31 cellular contexts compared by ENCODE assay signal in genomic region chr12:1574863-1575254, GRCh38. TPM values are rescaled to one million over a fixed set of nuclear protein-coding genes. Genes with fewer than 3 reads are reported as not detected.
A peak's percentile ranks its signal among the peaks of the same experiment; 100 is the strongest.
DNase-seq lines count a peak whose midpoint lies in the region; ATAC-seq, FAIRE-seq and TF ChIP-seq lines count a peak whose summit lies in the region.
"Had no signal": no experiment of that assay in that cellular context is flagged by ENCODE, and none has a peak within 500 bp of the region (broad histone marks: within the 10 kb centered on the region; RNA-seq: fewer than 3 reads in every experiment).

No MANE protein-coding gene starts in this region.

- H3K36me3 Mint-ChIP-seq in HFFc6 (ENCODE audit: low read depth): peaks cover 45% of the 10 kb centered on the region
- H3K36me3 Mint-ChIP-seq in astrocyte (ENCODE audit: low read depth, unreplicated experiment): peaks cover 17% of the 10 kb centered on the region

- H3K79me2 ChIP-seq in ACC112 (ENCODE audit: control insufficient read depth, insufficient read depth, low read length, unreplicated experiment) (peaks cover 2% of the 10 kb centered on the region), astrocyte (ENCODE audit: insufficient read depth, low read length) (peaks cover 53% of the 10 kb centered on the region)

- TF ChIP-seq CTCF in HFFc6 (IDR thresholded peaks at IDR 0.05) (no peak), astrocyte (IDR thresholded peaks at IDR 0.05; ENCODE audit: insufficient read depth, low read depth, low read length) (no peak), lower lobe of right lung (IDR thresholded peaks at IDR 0.05) (no peak), left ventricle myocardium inferior (IDR thresholded peaks at IDR 0.05; ENCODE audit: borderline replicate concordance) (no peak)

- no peak overlapping the region for H3K9ac ChIP-seq in astrocyte (ENCODE audit: low read length)
- H3K9ac ChIP-seq in muscle layer of colon (ENCODE audit: low read length): peak overlapping the region; percentile 39

- ATAC-seq in lower lobe of right lung: no peak
- ATAC-seq: activated CD4-positive, alpha-beta T cell treated with anti-CD3 and anti-CD28 coated beads for 36 hours; activated CD8-positive, alpha-beta T cell treated with anti-CD3 and anti-CD28 coated beads, Interleukin-2, amount 10 ng/mL, durations not matched to agents 7 days and 5 days had no signal

- peaks cover 61% of the 10 kb centered on the region for H4K20me1 ChIP-seq in astrocyte (ENCODE audit: insufficient read depth, low read length)

- DNase-seq in HFFc6: no peak
- no peak for DNase-seq in astrocyte (ENCODE audit: low read depth)
- DNase-seq in activated CD4-positive, CD25-positive, alpha-beta regulatory T cell (lab: John Stamatoyannopoulos, UW): no peak
- DNase-seq in lower lobe of right lung: no peak
- DNase-seq in stimulated activated naive CD4-positive, alpha-beta T cell treated with Interleukin-2 at 50 U/mL for 16 hours (lab: John Stamatoyannopoulos, UW): no peak
- DNase-seq in left ventricle myocardium inferior: no peak
- DNase-seq: activated CD4-positive, alpha-beta T cell treated with anti-CD3 and anti-CD28 coated beads for 36 hours; activated CD8-positive, alpha-beta T cell treated with anti-CD3 and anti-CD28 coated beads, Interleukin-2, amount 10 ng/mL, durations not matched to agents 7 days and 5 days; activated naive CD4-positive, alpha-beta T cell treated with anti-CD3 and anti-CD28 coated beads, Interleukin-2, amount 50 U/mL, for 16 hours; brain microvascular endothelial cell; C1 segment of cervical spinal cord; Caco-2; DMS79 treated with DMSO at 0.1 percent for 48 hours; effector CD4-positive, alpha-beta T cell; GOT3; KG1; left lung; NCI-H2029; NCI-H524 treated with DMSO at 0.1 percent for 48 hours; OCI-M1; psoas muscle; sigmoid colon; stimulated activated CD4-positive, alpha-beta T cell treated with anti-CD3 and anti-CD28 coated beads, Interleukin-4, amount 100 ng/mL, for 24 hours; tibial artery had no signal

- peaks cover 95% of the 10 kb centered on the region for H3K4me1 Mint-ChIP-seq in HFFc6 (ENCODE audit: low read depth)
- H3K4me1 Mint-ChIP-seq in astrocyte (ENCODE audit: low read depth, unreplicated experiment): peaks cover 46% of the 10 kb centered on the region
- H3K4me1 Mint-ChIP-seq: activated CD4-positive, alpha-beta T cell treated with anti-CD3 and anti-CD28 coated beads for 36 hours had no signal

- H3K4me2 ChIP-seq in astrocyte (ENCODE audit: low read length): peak overlapping the region; percentile 58

- H3K9me3 ChIP-seq in astrocyte (ENCODE audit: insufficient read depth, low read depth, low read length) (no peaks in the 10 kb centered on the region), muscle layer of colon (ENCODE audit: low read length) (no peaks in the 10 kb centered on the region), lower lobe of right lung (no peaks in the 10 kb centered on the region), left ventricle myocardium inferior (replicated peaks) (no peaks in the 10 kb centered on the region)
- H3K9me3 ChIP-seq: Caco-2, colonic mucosa, left lung, psoas muscle, sigmoid colon, tibial artery had no signal

- H3K27me3 ChIP-seq in ACC112 (ENCODE audit: insufficient read depth, low read length) (no peaks in the 10 kb centered on the region), astrocyte (ENCODE audit: insufficient read depth, low read length) (no peaks in the 10 kb centered on the region), muscle layer of colon (ENCODE audit: control insufficient read depth in 1 of 2, insufficient read depth in 2 of 2, low read length in 2 of 2) (no peaks in the 10 kb centered on the region), lower lobe of right lung (ENCODE audit: low read depth) (no peaks in the 10 kb centered on the region), left ventricle myocardium inferior (ENCODE audit: low read depth) (no peaks in the 10 kb centered on the region)
- H3K27me3 ChIP-seq: brain microvascular endothelial cell, colonic mucosa, left lung, sigmoid colon, tibial artery had no signal

- H3K27me3 Mint-ChIP-seq in HFFc6 (ENCODE audit: insufficient read depth) (peaks cover 19% of the 10 kb centered on the region), astrocyte (ENCODE audit: low read depth, unreplicated experiment) (no peaks in the 10 kb centered on the region)
- H3K27me3 Mint-ChIP-seq: activated CD4-positive, alpha-beta T cell treated with anti-CD3 and anti-CD28 coated beads for 36 hours had no signal

- H3K4me1 ChIP-seq in ACC112 (ENCODE audit: control insufficient read depth, insufficient read depth, low read length, unreplicated experiment): peaks cover 26% of the 10 kb centered on the region
- H3K4me1 ChIP-seq in astrocyte (ENCODE audit: insufficient read depth, low read length): peaks cover 23% of the 10 kb centered on the region
- H3K4me1 ChIP-seq in muscle layer of colon (ENCODE audit: insufficient read depth, low read length): peaks cover 22% of the 10 kb centered on the region
- peaks cover 23% of the 10 kb centered on the region for H3K4me1 ChIP-seq in lower lobe of right lung
- H3K4me1 ChIP-seq in left ventricle myocardium inferior: peaks cover 28% of the 10 kb centered on the region
- H3K4me1 ChIP-seq: psoas muscle had no signal

- no peaks in the 10 kb centered on the region for H3K36me3 ChIP-seq in ACC112 (ENCODE audit: insufficient read depth, low read length)
- H3K36me3 ChIP-seq in astrocyte (ENCODE audit: insufficient read depth, low read length): no peaks in the 10 kb centered on the region
- H3K36me3 ChIP-seq in muscle layer of colon (ENCODE audit: insufficient read depth, low read length): no peaks in the 10 kb centered on the region
- H3K36me3 ChIP-seq in lower lobe of right lung: no peaks in the 10 kb centered on the region
- H3K36me3 ChIP-seq in left ventricle myocardium inferior: no peaks in the 10 kb centered on the region
- H3K36me3 ChIP-seq: brain microvascular endothelial cell, colonic mucosa, left lung, sigmoid colon, tibial artery had no signal

- FAIRE-seq in astrocyte (lab: Jason Lieb, UNC): no peak
- FAIRE-seq: islet of Langerhans had no signal

- intact Hi-C loops in lower lobe of right lung (cut with DNase I): no loop called here
- intact Hi-C loops in left ventricle myocardium inferior (cut with micrococcal nuclease): no loop called here

- H3K4me3 Mint-ChIP-seq in HFFc6 (peak overlapping the region; percentile 78; the same call in 1 of the 2 replicates), astrocyte (ENCODE audit: unreplicated experiment) (no peak overlapping the region)
- H3K4me3 Mint-ChIP-seq: activated CD4-positive, alpha-beta T cell treated with anti-CD3 and anti-CD28 coated beads for 36 hours; activated CD8-positive, alpha-beta T cell treated with anti-CD3 and anti-CD28 coated beads, Interleukin-2, amount 10 ng/mL, durations not matched to agents 7 days and 5 days; T-helper 2 cell treated with Interferon-gamma antibody and Interleukin-4, amounts not matched to agents 5 μg/mL and 100 μg/mL, for 36 hours had no signal

- H2AFZ ChIP-seq in ACC112 (ENCODE audit: low read length, unreplicated experiment) (peak overlapping the region; percentile 78), astrocyte (ENCODE audit: low read depth, low read length) (no peak overlapping the region)

- H3K27ac ChIP-seq in ACC112 (ENCODE audit: low read depth, low read length) (no peak overlapping the region), astrocyte (ENCODE audit: low read depth, low read length) (no peak overlapping the region), muscle layer of colon (ENCODE audit: low read depth, low read length) (no peak overlapping the region), lower lobe of right lung (no peak overlapping the region), left ventricle myocardium inferior (replicated peaks) (no peak overlapping the region)
- H3K27ac ChIP-seq: brain microvascular endothelial cell, colonic mucosa, epithelial cell of prostate, HL-60, left lung, psoas muscle had no signal

- peaks cover 13% of the 10 kb centered on the region for H3K9me3 Mint-ChIP-seq in HFFc6
- no peaks in the 10 kb centered on the region for H3K9me3 Mint-ChIP-seq in astrocyte (ENCODE audit: unreplicated experiment)
- H3K9me3 Mint-ChIP-seq: T-helper 2 cell treated with Interferon-gamma antibody and Interleukin-4, amounts not matched to agents 5 μg/mL and 100 μg/mL, for 36 hours had no signal

- H3K4me3 ChIP-seq in ACC112 (ENCODE audit: low read depth, low read length): peak overlapping the region; percentile 74
- no peak overlapping the region for H3K4me3 ChIP-seq in astrocyte (ENCODE audit: insufficient read depth, low read depth, low read length)
- peak overlapping the region in 1 of 2 donors; percentile 60 for H3K4me3 ChIP-seq in muscle layer of colon (ENCODE audit: low read depth in 1 of 2, low read length in 2 of 2)
- no peak overlapping the region for H3K4me3 ChIP-seq in lower lobe of right lung
- H3K4me3 ChIP-seq in left ventricle myocardium inferior: no peak overlapping the region
- H3K4me3 ChIP-seq: colonic mucosa, left lung, psoas muscle had no signal

- peak overlapping the region; percentile 89 for H3K27ac Mint-ChIP-seq in HFFc6
- no peak overlapping the region for H3K27ac Mint-ChIP-seq in astrocyte (ENCODE audit: unreplicated experiment)
- H3K27ac Mint-ChIP-seq: activated CD4-positive, alpha-beta T cell treated with anti-CD3 and anti-CD28 coated beads for 36 hours; activated CD8-positive, alpha-beta T cell treated with anti-CD3 and anti-CD28 coated beads, Interleukin-2, amount 10 ng/mL, durations not matched to agents 7 days and 5 days; T-helper 2 cell treated with Interferon-gamma antibody and Interleukin-4, amounts not matched to agents 5 μg/mL and 100 μg/mL, for 36 hours had no signal

RNA-seq across cellular contexts. Expression of gene FBXL14, which starts 19.5 kb away (rescaled TPM):
- total RNA-seq in HFFc6 (2021; fragmentation: NEBNext Ultra II Directional; extraction: Animal tissue kit (Norgen Biotek cat#: 25700)): 1 to 10 TPM; 5.2 to 6.5 (median 5.4) TPM
- total RNA-seq in astrocyte (9.2 and 9.8 TPM in 2 replicates), lower lobe of right lung (16.6 TPM), left ventricle myocardium inferior (6.8 TPM)

RNA-seq across cellular contexts. Expression of gene WNT5B, which starts 54.2 kb away (rescaled TPM):
- 100 to 1,000 TPM; 191 to 289 (median 200) TPM for total RNA-seq in HFFc6 (2021; fragmentation: NEBNext Ultra II Directional; extraction: Animal tissue kit (Norgen Biotek cat#: 25700))
- 110 TPM in 2 replicates for total RNA-seq in astrocyte
- total RNA-seq in lower lobe of right lung: 6.1 TPM
- total RNA-seq in left ventricle myocardium inferior: 2.1 TPM
- total RNA-seq: activated CD4-positive, alpha-beta T cell treated with anti-CD3 and anti-CD28 coated beads for 36 hours; activated CD8-positive, alpha-beta T cell treated with anti-CD3 and anti-CD28 coated beads, Interleukin-2, amount 10 ng/mL, durations not matched to agents 7 days and 5 days had no signal

Comparison
In these comparisons a context has a peak if more than half of its experiments do, and no peak if none do; other contexts are left out.
1. RNA of gene WNT5B, which starts 54.2 kb away (total RNA-seq): 191 to 289 TPM in HFFc6 and 110 TPM in astrocyte; 6.1 TPM in lower lobe of right lung (single experiment) and 2.1 TPM in left ventricle myocardium inferior (single experiment); every median in the first group is over 10 times any median in the second.